In genomic region chr17:17505151-17505550, GRCh38 we compare ENCODE assay signal across 21 cellular contexts.
"Had no signal": no experiment of that assay in that cellular context is flagged by ENCODE, and none has a peak within 500 bp of the region (broad histone marks: within the 10 kb centered on the region; RNA-seq: fewer than 3 reads in every experiment).

No MANE protein-coding gene starts in this region.

- H3K36me3 Mint-ChIP-seq: immature natural killer cell; naive B cell; stimulated activated effector memory CD8-positive, alpha-beta T cell treated with anti-CD3 and anti-CD28 coated beads, Interleukin-12 subunit alpha, Interleukin-12 subunit beta, amount 100 ng/mL, for 72 hours had no signal

- FAIRE-seq: keratinocyte had no signal

- H3K4me1 ChIP-seq: gastroesophageal sphincter, right lobe of liver, uterus had no signal

- H3K9me3 Mint-ChIP-seq: dendritic cell treated with granulocyte-macrophage colony-stimulating factor and Interleukin-4, amounts not matched to agents 40 ng/mL and 50 ng/mL, for 4 days; immature natural killer cell; naive B cell; nephron; stimulated activated effector memory CD8-positive, alpha-beta T cell treated with anti-CD3 and anti-CD28 coated beads, Interleukin-12 subunit alpha, Interleukin-12 subunit beta, amount 100 ng/mL, for 72 hours had no signal

- H3K4me3 ChIP-seq: esophagus squamous epithelium, gastroesophageal sphincter, psoas muscle, right lobe of liver, suprapubic skin, tibial artery, uterus had no signal

- H3K27me3 ChIP-seq: gastroesophageal sphincter, neutrophil, right lobe of liver, suprapubic skin, tibial artery, upper lobe of left lung, uterus had no signal

- H3K27ac ChIP-seq: esophagus squamous epithelium, gastroesophageal sphincter, neutrophil, psoas muscle, right lobe of liver, suprapubic skin, tibial artery, uterus had no signal

- H3K36me3 ChIP-seq: neutrophil, right lobe of liver, upper lobe of left lung, uterus had no signal

- ATAC-seq: gastroesophageal sphincter; left cardiac atrium; psoas muscle; stimulated activated effector memory CD8-positive, alpha-beta T cell treated with anti-CD3 and anti-CD28 coated beads, Interleukin-12 subunit alpha, Interleukin-12 subunit beta, amount 100 ng/mL, for 72 hours; stimulated activated naive CD8-positive, alpha-beta T cell treated with anti-CD3 and anti-CD28 coated beads, Interleukin-15, Interleukin-2, amounts not matched to agents 100 U/mL and 50 U/mL, for 24 hours had no signal

- H3K27ac Mint-ChIP-seq: dendritic cell treated with granulocyte-macrophage colony-stimulating factor and Interleukin-4, amounts not matched to agents 40 ng/mL and 50 ng/mL, for 4 days; immature natural killer cell; nephron; stimulated activated effector memory CD8-positive, alpha-beta T cell treated with anti-CD3 and anti-CD28 coated beads, Interleukin-12 subunit alpha, Interleukin-12 subunit beta, amount 100 ng/mL, for 72 hours had no signal

- H3K4me1 Mint-ChIP-seq: immature natural killer cell had no signal

- H3K9me3 ChIP-seq: esophagus squamous epithelium, gastroesophageal sphincter, neutrophil, psoas muscle, right lobe of liver, suprapubic skin, tibial artery, upper lobe of left lung, uterus had no signal

- DNase-seq: esophagus squamous epithelium; foreskin fibroblast; immature natural killer cell; left cardiac atrium; mesendoderm; naive B cell; stimulated activated CD4-positive, alpha-beta T cell treated with anti-CD3 and anti-CD28 coated beads, Interleukin-4, amount 100 ng/mL, for 1 hour; stimulated activated CD8-positive, alpha-beta memory T cell treated with anti-CD3 and anti-CD28 coated beads, Interleukin-4, amount 100 ng/mL, for 48 hours; stimulated activated naive CD8-positive, alpha-beta T cell treated with anti-CD3 and anti-CD28 coated beads, Interleukin-15, Interleukin-2, amounts not matched to agents 100 U/mL and 50 U/mL, for 24 hours; tibial artery; upper lobe of left lung; uterus had no signal

- H3K4me3 Mint-ChIP-seq: dendritic cell treated with granulocyte-macrophage colony-stimulating factor and Interleukin-4, amounts not matched to agents 40 ng/mL and 50 ng/mL, for 4 days; immature natural killer cell; naive B cell; nephron; stimulated activated effector memory CD8-positive, alpha-beta T cell treated with anti-CD3 and anti-CD28 coated beads, Interleukin-12 subunit alpha, Interleukin-12 subunit beta, amount 100 ng/mL, for 72 hours had no signal
